ENCODE assay signal across 25 cellular contexts in genomic region chr6:30360139-30360538, GRCh38.
"Had no signal": no experiment of that assay in that cellular context is flagged by ENCODE, and none has a peak within 500 bp of the region (broad histone marks: within the 10 kb centered on the region; RNA-seq: fewer than 3 reads in every experiment).

No MANE protein-coding gene starts in this region.

- H3K27me3 ChIP-seq: ovary had no signal

- H3K4me3 ChIP-seq: hepatocyte, left ventricle myocardium inferior, lower lobe of right lung, ovary, smooth muscle cell, suprapubic skin, thyroid gland had no signal

- H3K27ac ChIP-seq: foreskin keratinocyte, hepatocyte, left ventricle myocardium inferior, lower lobe of right lung, ovary, suprapubic skin, thyroid gland had no signal

- ATAC-seq: foreskin keratinocyte; left cardiac atrium; natural killer cell; right cardiac atrium; stimulated activated effector memory CD8-positive, alpha-beta T cell treated with anti-CD3 and anti-CD28 coated beads, Interleukin-12 subunit alpha, Interleukin-12 subunit beta, amount 100 ng/mL, for 72 hours; stimulated activated naive CD8-positive, alpha-beta T cell treated with anti-CD3 and anti-CD28 coated beads, Interleukin-15, Interleukin-2, amounts not matched to agents 100 U/mL and 50 U/mL, for 24 hours had no signal

- H3K9me3 Mint-ChIP-seq: natural killer cell; neural crest cell; stimulated activated effector memory CD8-positive, alpha-beta T cell treated with anti-CD3 and anti-CD28 coated beads, Interleukin-12 subunit alpha, Interleukin-12 subunit beta, amount 100 ng/mL, for 72 hours; type B pancreatic cell had no signal

- DNase-seq: effector CD4-positive, alpha-beta T cell; endodermal cell; erythroblast; foreskin keratinocyte; head of caudate nucleus; kidney; left cardiac atrium; left ventricle myocardium inferior; lower lobe of right lung; natural killer cell; nucleus accumbens; ovary; right cardiac atrium; stimulated activated CD4-positive, alpha-beta T cell treated with anti-CD3 and anti-CD28 coated beads, Interleukin-2, amount 100 ng/mL, for 48 hours; stimulated activated CD8-positive, alpha-beta memory T cell treated with anti-CD3 and anti-CD28 coated beads, Interleukin-4, amount 100 ng/mL, for 48 hours; stimulated activated naive CD8-positive, alpha-beta T cell treated with anti-CD3 and anti-CD28 coated beads, Interleukin-15, Interleukin-2, amounts not matched to agents 100 U/mL and 50 U/mL, for 24 hours; thyroid gland had no signal

- H3K4me3 Mint-ChIP-seq: endodermal cell; memory B cell; mesothelial cell of epicardium; natural killer cell; neural crest cell; stimulated activated effector memory CD8-positive, alpha-beta T cell treated with anti-CD3 and anti-CD28 coated beads, Interleukin-12 subunit alpha, Interleukin-12 subunit beta, amount 100 ng/mL, for 72 hours; type B pancreatic cell had no signal

- H3K4me2 ChIP-seq: hepatocyte, smooth muscle cell had no signal

- H3K27ac Mint-ChIP-seq: endodermal cell; memory B cell; mesothelial cell of epicardium; natural killer cell; stimulated activated effector memory CD8-positive, alpha-beta T cell treated with anti-CD3 and anti-CD28 coated beads, Interleukin-12 subunit alpha, Interleukin-12 subunit beta, amount 100 ng/mL, for 72 hours; type B pancreatic cell had no signal

- H3K4me1 ChIP-seq: foreskin keratinocyte had no signal

- H3K36me3 ChIP-seq: left ventricle myocardium inferior, lower lobe of right lung, ovary, suprapubic skin, thyroid gland had no signal

- H2AFZ ChIP-seq: hepatocyte had no signal

- H3K79me2 ChIP-seq: hepatocyte had no signal

- H3K36me3 Mint-ChIP-seq: memory B cell; mesothelial cell of epicardium; natural killer cell; stimulated activated effector memory CD8-positive, alpha-beta T cell treated with anti-CD3 and anti-CD28 coated beads, Interleukin-12 subunit alpha, Interleukin-12 subunit beta, amount 100 ng/mL, for 72 hours; type B pancreatic cell had no signal

- H3K9me3 ChIP-seq: lower lobe of right lung, ovary, thyroid gland had no signal
